36 cellular contexts compared by ENCODE assay signal in genomic region chr1:182726941-182727340, GRCh38. TPM values are rescaled to one million over a fixed set of nuclear protein-coding genes. Genes with fewer than 3 reads are reported as not detected.
"Had no signal": no experiment of that assay in that cellular context is flagged by ENCODE, and none has a peak within 500 bp of the region (broad histone marks: within the 10 kb centered on the region; RNA-seq: fewer than 3 reads in every experiment).

No MANE protein-coding gene starts in this region.

- H2AFZ ChIP-seq: parathyroid adenoma had no signal

- H3K79me2 ChIP-seq: parathyroid adenoma had no signal

- ATAC-seq: naive thymus-derived CD8-positive, alpha-beta T cell; natural killer cell treated with Interleukin-12 subunit alpha and Interleukin-12 subunit beta and Interleukin-15 and Interleukin-18, amount 100 ng/mL, for 72 hours; psoas muscle; right cardiac atrium; right lobe of liver; stimulated activated memory B cell treated with anti-CD40 and anti-IgM and Interleukin-4, amounts not matched to agents 10 μg/mL and 1 μg/mL and 100 μg/mL, for 72 hours; stimulated activated naive CD8-positive, alpha-beta T cell treated with anti-CD3 and anti-CD28 coated beads, Interleukin-15, amount 100 ng/mL, for 72 hours; stimulated activated naive CD8-positive, alpha-beta T cell treated with anti-CD3 and anti-CD28 coated beads, Interleukin-15, Interleukin-2, amounts not matched to agents 100 U/mL and 50 U/mL, for 24 hours had no signal

- FAIRE-seq: small intestine, urothelium cell line had no signal

- H3K4me3 Mint-ChIP-seq: naive thymus-derived CD8-positive, alpha-beta T cell; natural killer cell treated with Interleukin-12 subunit alpha and Interleukin-12 subunit beta and Interleukin-15 and Interleukin-18, amount 100 ng/mL, for 72 hours; nephron progenitor cell; neural crest cell; stimulated activated memory B cell treated with anti-CD40 and anti-IgM and Interleukin-4, amounts not matched to agents 10 μg/mL and 1 μg/mL and 100 μg/mL, for 72 hours; stimulated activated naive CD8-positive, alpha-beta T cell treated with anti-CD3 and anti-CD28 coated beads, Interleukin-15, amount 100 ng/mL, for 72 hours had no signal

- H3K9me3 Mint-ChIP-seq: naive thymus-derived CD8-positive, alpha-beta T cell; natural killer cell treated with Interleukin-12 subunit alpha and Interleukin-12 subunit beta and Interleukin-15 and Interleukin-18, amount 100 ng/mL, for 72 hours; nephron progenitor cell; neural crest cell; stimulated activated memory B cell treated with anti-CD40 and anti-IgM and Interleukin-4, amounts not matched to agents 10 μg/mL and 1 μg/mL and 100 μg/mL, for 72 hours; stimulated activated naive CD8-positive, alpha-beta T cell treated with anti-CD3 and anti-CD28 coated beads, Interleukin-15, amount 100 ng/mL, for 72 hours had no signal

- H3K36me3 Mint-ChIP-seq: naive thymus-derived CD8-positive, alpha-beta T cell; natural killer cell treated with Interleukin-12 subunit alpha and Interleukin-12 subunit beta and Interleukin-15 and Interleukin-18, amount 100 ng/mL, for 72 hours; stimulated activated memory B cell treated with anti-CD40 and anti-IgM and Interleukin-4, amounts not matched to agents 10 μg/mL and 1 μg/mL and 100 μg/mL, for 72 hours had no signal

- H3K9me3 ChIP-seq: neutrophil, ovary, psoas muscle, right lobe of liver, sigmoid colon, suprapubic skin, testis, tibial artery, transverse colon, upper lobe of left lung, vagina had no signal

- H3K9ac ChIP-seq: parathyroid adenoma had no signal

- H3K36me3 ChIP-seq: neutrophil, ovary, right lobe of liver, sigmoid colon, suprapubic skin, tibial artery, transverse colon, upper lobe of left lung, vagina had no signal

- H3K27ac Mint-ChIP-seq: naive thymus-derived CD8-positive, alpha-beta T cell; natural killer cell treated with Interleukin-12 subunit alpha and Interleukin-12 subunit beta and Interleukin-15 and Interleukin-18, amount 100 ng/mL, for 72 hours; nephron progenitor cell; progenitor cell of endocrine pancreas; stimulated activated memory B cell treated with anti-CD40 and anti-IgM and Interleukin-4, amounts not matched to agents 10 μg/mL and 1 μg/mL and 100 μg/mL, for 72 hours; stimulated activated naive CD8-positive, alpha-beta T cell treated with anti-CD3 and anti-CD28 coated beads, Interleukin-15, amount 100 ng/mL, for 72 hours had no signal

- H3K27me3 Mint-ChIP-seq: progenitor cell of endocrine pancreas; stimulated activated memory B cell treated with anti-CD40 and anti-IgM and Interleukin-4, amounts not matched to agents 10 μg/mL and 1 μg/mL and 100 μg/mL, for 72 hours had no signal

- H3K27ac ChIP-seq: neutrophil, ovary, parathyroid adenoma, psoas muscle, right lobe of liver, sigmoid colon, suprapubic skin, testis, tibial artery, transverse colon, upper lobe of left lung, vagina had no signal

- H3K4me3 ChIP-seq: ovary, psoas muscle, right lobe of liver, sigmoid colon, suprapubic skin, testis, tibial artery, transverse colon, upper lobe of left lung, vagina had no signal

- H3K27me3 ChIP-seq: ovary, right lobe of liver, sigmoid colon, suprapubic skin, testis, tibial artery, transverse colon, upper lobe of left lung, vagina had no signal

- H3K4me1 ChIP-seq: parathyroid adenoma, psoas muscle, right lobe of liver, suprapubic skin, testis, transverse colon, upper lobe of left lung, vagina had no signal

- H3K4me1 Mint-ChIP-seq: naive thymus-derived CD8-positive, alpha-beta T cell; stimulated activated memory B cell treated with anti-CD40 and anti-IgM and Interleukin-4, amounts not matched to agents 10 μg/mL and 1 μg/mL and 100 μg/mL, for 72 hours; stimulated activated naive CD8-positive, alpha-beta T cell treated with anti-CD3 and anti-CD28 coated beads, Interleukin-15, amount 100 ng/mL, for 72 hours had no signal

- DNase-seq: naive thymus-derived CD8-positive, alpha-beta T cell; nephron progenitor cell; nucleus accumbens; ovary; posterior cingulate gyrus; psoas muscle; right cardiac atrium; right lobe of liver; sigmoid colon; small intestine; stimulated activated CD4-positive, alpha-beta T cell treated with anti-CD3 and anti-CD28 coated beads, Interleukin-12 subunit alpha, Interleukin-12 subunit beta, amount 100 ng/mL, for 4 hours; stimulated activated CD4-positive, alpha-beta T cell treated with anti-CD3 and anti-CD28 coated beads, Interleukin-1b, Interleukin-23, amount 100 ng/mL, for 48 hours; stimulated activated CD4-positive, alpha-beta T cell treated with anti-CD3 and anti-CD28 coated beads, Interleukin-4, amount 100 ng/mL, for 1 hour; stimulated activated CD4-positive, alpha-beta T cell treated with anti-CD3 and anti-CD28 coated beads, Interleukin-4, amount 100 ng/mL, for 4 hours; stimulated activated CD8-positive, alpha-beta memory T cell treated with anti-CD3 and anti-CD28 coated beads, Interleukin-4, amount 100 ng/mL, for 48 hours; stimulated activated naive CD4-positive, alpha-beta T cell; stimulated activated naive CD8-positive, alpha-beta T cell treated with anti-CD3 and anti-CD28 coated beads, Interleukin-15, amount 100 ng/mL, for 72 hours; stimulated activated naive CD8-positive, alpha-beta T cell treated with anti-CD3 and anti-CD28 coated beads, Interleukin-15, Interleukin-2, amounts not matched to agents 100 U/mL and 50 U/mL, for 24 hours; substantia nigra; testis; tibial artery; transverse colon; upper lobe of left lung had no signal

RNA-seq across cellular contexts. Expression of gene RGS8, which starts 42.6 kb away (rescaled TPM):
- total RNA-seq: naive thymus-derived CD8-positive, alpha-beta T cell; natural killer cell treated with Interleukin-12 subunit alpha and Interleukin-12 subunit beta and Interleukin-15 and Interleukin-18, amount 100 ng/mL, for 72 hours; osteoblast; psoas muscle; renal cortical epithelial cell; right lobe of liver; skeletal muscle tissue; suprapubic skin; ureter; vagina had no signal
- polyA plus RNA-seq: naive thymus-derived CD8-positive, alpha-beta T cell had no signal
